19 cellular contexts compared by ENCODE assay signal in the genomic region with DNA sequence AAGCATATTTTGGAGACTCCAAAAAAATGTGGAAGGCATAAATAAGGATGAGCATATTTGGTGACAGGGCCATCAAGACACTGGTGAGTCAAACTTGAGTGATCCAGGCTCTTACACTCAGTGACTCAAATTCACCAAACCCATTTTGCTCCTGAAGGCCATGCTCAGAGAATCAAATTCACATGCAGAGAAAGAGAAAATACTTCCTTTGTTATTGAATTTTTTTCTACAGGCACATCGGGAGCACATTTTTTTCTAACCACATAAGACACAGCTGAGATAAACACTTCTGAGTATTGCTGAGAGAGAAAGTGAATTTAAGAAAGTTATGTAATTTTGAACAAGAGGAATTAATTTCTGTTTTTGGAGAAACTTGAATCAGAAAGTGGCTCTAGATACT.
DNase-seq lines count a peak whose midpoint lies in the region; ATAC-seq, FAIRE-seq and TF ChIP-seq lines count a peak whose summit lies in the region.
"Had no signal": no experiment of that assay in that cellular context is flagged by ENCODE, and none has a peak within 500 bp of the region (broad histone marks: within the 10 kb centered on the region; RNA-seq: fewer than 3 reads in every experiment).

No MANE protein-coding gene starts in this region.

- CTCF ChIA-PET in A673 (lab: Charles Lee) = no interaction called here
- CTCF ChIA-PET in CD4-positive, alpha-beta T cell (lab: Charles Lee) = no interaction called here

- peaks cover 32% of the 10 kb centered on the region for H3K4me1 ChIP-seq in A673 (ENCODE audit: insufficient read depth, low read length, poor library complexity, severe bottlenecking)
- H3K4me1 ChIP-seq in astrocyte (ENCODE audit: insufficient read depth, low read length) = peaks cover 4% of the 10 kb centered on the region
- H3K4me1 ChIP-seq: A549, left lung, psoas muscle, testis had no signal

- no peak overlapping the region for H3K4me3 ChIP-seq in A673 (ENCODE audit: low read depth, low read length, poor library complexity, severe bottlenecking)
- no peak overlapping the region for H3K4me3 ChIP-seq in HFF-Myc (replicated peaks; ENCODE audit: low read depth, low read length)
- H3K4me3 ChIP-seq in astrocyte (ENCODE audit: insufficient read depth, low read depth, low read length) = no peak overlapping the region
- no peak overlapping the region for H3K4me3 ChIP-seq in foreskin fibroblast (ENCODE audit: low read depth in 1 of 2, low read length in 2 of 2)
- H3K4me3 ChIP-seq: A549, left lung, psoas muscle, testis had no signal

- no peak for ATAC-seq in stimulated activated naive CD8-positive, alpha-beta T cell treated with anti-CD3 and anti-CD28 coated beads, Interleukin-15, Interleukin-2, amounts not matched to agents 100 U/mL and 50 U/mL, for 24 hours
- no peak for ATAC-seq in CD4-positive, alpha-beta T cell (ENCODE audit: poor library complexity)
- ATAC-seq: A549; left lung; naive thymus-derived CD8-positive, alpha-beta T cell; psoas muscle had no signal

- H3K27me3 ChIP-seq in A673 (replicated peaks; ENCODE audit: insufficient read depth, low read depth, low read length, poor library complexity) (no peaks in the 10 kb centered on the region), astrocyte (ENCODE audit: insufficient read depth, low read length) (no peaks in the 10 kb centered on the region)
- H3K27me3 ChIP-seq in CD4-positive, alpha-beta T cell (ENCODE audit: control insufficient read depth, insufficient read depth, low read length) = no peaks in the 10 kb centered on the region
- H3K27me3 ChIP-seq: left lung, testis had no signal

- DNase-seq in A673 (ENCODE audit: low spot score) (peak; percentile 19), HFF-Myc (ENCODE audit: extremely low read depth, low read depth) (peak; percentile 35), astrocyte (ENCODE audit: low read depth) (peak; percentile 67), foreskin fibroblast (peak; percentile 4 to 58), nucleus accumbens (lab: John Stamatoyannopoulos, UW) (no peak)
- no peak for DNase-seq in stimulated activated naive CD8-positive, alpha-beta T cell treated with anti-CD3 and anti-CD28 coated beads, Interleukin-15, Interleukin-2, amounts not matched to agents 100 U/mL and 50 U/mL, for 24 hours
- no peak for DNase-seq in stimulated activated CD4-positive, alpha-beta T cell treated with anti-CD3 and anti-CD28 coated beads, Interleukin-12 subunit alpha, Interleukin-12 subunit beta, amount 100 ng/mL, for 4 hours
- no peak for DNase-seq in CD4-positive, alpha-beta T cell
- DNase-seq: activated CD4-positive, alpha-beta T cell treated with anti-CD3 and anti-CD28 coated beads for 4 hours; left lung; naive thymus-derived CD8-positive, alpha-beta T cell; NCI-H1092; NK-92 treated with Interleukin-12 subunit alpha and Interleukin-12 subunit beta, amount 100 ng/mL, for 24 hours; psoas muscle; Right ventricle myocardium superior; T-helper 9 cell; testis had no signal

- no peaks in the 10 kb centered on the region for H3K27me3 Mint-ChIP-seq in astrocyte (ENCODE audit: low read depth, unreplicated experiment)
- H3K27me3 Mint-ChIP-seq in CD4-positive, alpha-beta T cell = no peaks in the 10 kb centered on the region

- peaks cover 16% of the 10 kb centered on the region for H3K4me1 Mint-ChIP-seq in astrocyte (ENCODE audit: low read depth, unreplicated experiment)
- no peaks in the 10 kb centered on the region for H3K4me1 Mint-ChIP-seq in CD4-positive, alpha-beta T cell (ENCODE audit: low read depth)
- H3K4me1 Mint-ChIP-seq: naive thymus-derived CD8-positive, alpha-beta T cell had no signal

- no peak overlapping the region for H3K9ac ChIP-seq in astrocyte (ENCODE audit: low read length)

- H3K36me3 ChIP-seq in A673 (ENCODE audit: insufficient read depth, low read length, poor library complexity, severe bottlenecking) (no peaks in the 10 kb centered on the region), astrocyte (ENCODE audit: insufficient read depth, low read length) (no peaks in the 10 kb centered on the region)
- H3K36me3 ChIP-seq: left lung had no signal

- H3K36me3 Mint-ChIP-seq in astrocyte (ENCODE audit: low read depth, unreplicated experiment) = no peaks in the 10 kb centered on the region
- no peaks in the 10 kb centered on the region for H3K36me3 Mint-ChIP-seq in CD4-positive, alpha-beta T cell (ENCODE audit: low read depth)
- H3K36me3 Mint-ChIP-seq: activated naive CD8-positive, alpha-beta T cell had no signal

- peaks cover 4% of the 10 kb centered on the region for H3K9me3 Mint-ChIP-seq in astrocyte (ENCODE audit: unreplicated experiment)
- H3K9me3 Mint-ChIP-seq in CD4-positive, alpha-beta T cell = peaks cover 11% of the 10 kb centered on the region

- no peaks in the 10 kb centered on the region for H4K20me1 ChIP-seq in astrocyte (ENCODE audit: insufficient read depth, low read length)

- FAIRE-seq in astrocyte (lab: Jason Lieb, UNC) = peak; percentile 62
- FAIRE-seq: A549 had no signal

- H3K27ac ChIP-seq in A673 (ENCODE audit: low read depth, low read length, poor library complexity, severe bottlenecking) (no peak overlapping the region), astrocyte (ENCODE audit: low read depth, low read length) (no peak overlapping the region)
- H3K27ac ChIP-seq in CD4-positive, alpha-beta T cell (ENCODE audit: low read depth, low read length) = no peak overlapping the region
- H3K27ac ChIP-seq: A549, left lung, psoas muscle, testis had no signal

- no peak overlapping the region for H3K27ac Mint-ChIP-seq in astrocyte (ENCODE audit: unreplicated experiment)
- no peak overlapping the region for H3K27ac Mint-ChIP-seq in CD4-positive, alpha-beta T cell
- H3K27ac Mint-ChIP-seq: activated naive CD8-positive, alpha-beta T cell; naive thymus-derived CD8-positive, alpha-beta T cell had no signal

- no peak overlapping the region for H2AFZ ChIP-seq in astrocyte (ENCODE audit: low read depth, low read length)

- POLR2A ChIA-PET in A673 (lab: Charles Lee; ENCODE audit: low non-redundant PET) = no interaction called here
- POLR2A ChIA-PET in CD4-positive, alpha-beta T cell (lab: Charles Lee) = no interaction called here

- no peaks in the 10 kb centered on the region for H3K79me2 ChIP-seq in astrocyte (ENCODE audit: insufficient read depth, low read length)

- intact Hi-C loops in A673 (cut with micrococcal nuclease; ENCODE audit: unreplicated experiment) = no loop called here
- intact Hi-C loops in CD4-positive, alpha-beta T cell (cut with DNase I, micrococcal nuclease) = no loop called here

- H3K4me2 ChIP-seq in astrocyte (ENCODE audit: low read length) = peak overlapping the region; percentile 15
- H3K4me2 ChIP-seq: A549 had no signal

- H3K9me3 ChIP-seq in A673 (ENCODE audit: low read depth, low read length, poor library complexity, severe bottlenecking) (no peaks in the 10 kb centered on the region), astrocyte (ENCODE audit: insufficient read depth, low read depth, low read length) (no peaks in the 10 kb centered on the region)
- H3K9me3 ChIP-seq in CD4-positive, alpha-beta T cell (ENCODE audit: control insufficient read depth, low read length) = peaks cover 10% of the 10 kb centered on the region
- H3K9me3 ChIP-seq: A549, psoas muscle, testis had no signal

- TF ChIP-seq CTCF in A673 (conservative IDR thresholded peaks at IDR 0.05; ENCODE audit: low read depth, low read length) (no peak), HFF-Myc (IDR thresholded peaks at IDR 0.05; ENCODE audit: low read depth, low read length, missing control alignments) (no peak), astrocyte (IDR thresholded peaks at IDR 0.05; ENCODE audit: insufficient read depth, low read depth, low read length) (no peak), foreskin fibroblast (IDR thresholded peaks at IDR 0.05; ENCODE audit: low read depth, low read length) (no peak)
- no peak for TF ChIP-seq CTCF in CD4-positive, alpha-beta T cell (IDR thresholded peaks at IDR 0.05)

- no TSS peak for BruUV-seq in A673 (replicated peaks; lab: Mats Ljungman, UMichigan)

- no peak overlapping the region for H3K4me3 Mint-ChIP-seq in astrocyte (ENCODE audit: unreplicated experiment)
- no peak overlapping the region for H3K4me3 Mint-ChIP-seq in CD4-positive, alpha-beta T cell
- H3K4me3 Mint-ChIP-seq: activated naive CD8-positive, alpha-beta T cell; naive thymus-derived CD8-positive, alpha-beta T cell had no signal

Comparison
In these comparisons a context has a peak if more than half of its experiments do, and no peak if none do; other contexts are left out.
1. DNase-seq: peak in A673 (single experiment), HFF-Myc (single experiment), astrocyte (single experiment) and foreskin fibroblast (2 of 2); none in stimulated activated naive CD8-positive, alpha-beta T cell treated with anti-CD3 and anti-CD28 coated beads, Interleukin-15, Interleukin-2, amounts not matched to agents 100 U/mL and 50 U/mL, for 24 hours (single experiment), stimulated activated CD4-positive, alpha-beta T cell treated with anti-CD3 and anti-CD28 coated beads, Interleukin-12 subunit alpha, Interleukin-12 subunit beta, amount 100 ng/mL, for 4 hours (single experiment), nucleus accumbens (0 of 56) and CD4-positive, alpha-beta T cell (0 of 10).